ENCODE assay signal across 32 cellular contexts in genomic region chr6:70652216-70652615, GRCh38.
"Had no signal": no experiment of that assay in that cellular context is flagged by ENCODE, and none has a peak within 500 bp of the region (broad histone marks: within the 10 kb centered on the region; RNA-seq: fewer than 3 reads in every experiment).

No MANE protein-coding gene starts in this region.

- H3K4me3 ChIP-seq: adrenal gland, body of pancreas, breast epithelium, Peyer's patch, SJSA1 had no signal

- H3K27ac ChIP-seq: adrenal gland, body of pancreas, breast epithelium, Peyer's patch, SJSA1, VCaP had no signal

- ATAC-seq: body of pancreas, PC-3 had no signal

- H3K4me1 Mint-ChIP-seq: activated B cell treated with CpG ODN at 0.5 μM for 24 hours had no signal

- DNase-seq: activated B cell treated with CpG ODN at 0.5 μM for 24 hours; activated CD4-positive, alpha-beta T cell treated with anti-CD3 and anti-CD28 coated beads for 4 hours; activated CD4-positive, alpha-beta T cell treated with anti-CD3 and anti-CD28 coated beads, Interleukin-2, amount 50 U/mL, for 1 hour; activated CD4-positive, CD25-positive, alpha-beta regulatory T cell treated with anti-CD3 and anti-CD28 coated beads, Interleukin-2, amount 50 U/mL, for 72 hours; activated CD8-positive, alpha-beta T cell treated with anti-CD3 and anti-CD28 coated beads for 36 hours; activated gamma-delta T cell; activated naive CD4-positive, alpha-beta T cell treated with anti-CD3 and anti-CD28 coated beads, Interleukin-2, amount 50 U/mL, for 16 hours; activated naive CD8-positive, alpha-beta T cell treated with anti-CD3 and anti-CD28 coated beads for 36 hours; activated T-cell treated with anti-CD3 and anti-CD28 coated beads, Interleukin-2, amount 50 U/mL, for 1 hour; activated T-cell treated with anti-CD3 and anti-CD28 coated beads, Interleukin-2, amount 50 U/mL, for 72 hours; adrenal gland; body of pancreas; Karpas-422; KBM-7; MV-4-11; NCI-H1092; NCI-H1436 treated with DMSO at 0.1 percent for 48 hours; NCI-H1694 treated with DMSO at 0.1 percent for 48 hours; NCI-H2029; NCI-H345; NCI-H524 treated with DMSO at 0.1 percent for 48 hours; NCI-H748 treated with DMSO at 0.1 percent for 48 hours; NK-92 treated with Interleukin-12 subunit alpha and Interleukin-12 subunit beta, amount 100 ng/mL, for 24 hours; Peyer's patch; RPMI8226; SHP77 treated with DMSO at 0.1 percent for 48 hours; SK-N-SH had no signal

- H3K9me3 Mint-ChIP-seq: activated B cell treated with CpG ODN at 0.5 μM for 24 hours; activated CD8-positive, alpha-beta T cell treated with anti-CD3 and anti-CD28 coated beads for 36 hours; activated naive CD8-positive, alpha-beta T cell treated with anti-CD3 and anti-CD28 coated beads for 36 hours; activated T-cell treated with anti-CD3 and anti-CD28 coated beads, Interleukin-2, amount 50 U/mL, for 72 hours; activated T-helper 2 cell treated with anti-CD3 and anti-CD28 coated beads, Interferon-gamma antibody, Interleukin-2, Interleukin-4, amounts not matched to agents 10 μg/mL and 5 μg/mL and 100 μg/mL, durations not matched to agents 14 hours and 24 hours and 36 hours had no signal

- H3K27me3 Mint-ChIP-seq: activated B cell treated with CpG ODN at 0.5 μM for 24 hours; activated CD8-positive, alpha-beta T cell treated with anti-CD3 and anti-CD28 coated beads for 36 hours; activated naive CD8-positive, alpha-beta T cell treated with anti-CD3 and anti-CD28 coated beads for 36 hours had no signal

- H3K9me3 ChIP-seq: adrenal gland, body of pancreas, breast epithelium, Peyer's patch, SJSA1, SK-N-SH had no signal

- H3K27me3 ChIP-seq: adrenal gland, body of pancreas, breast epithelium, Peyer's patch, SJSA1 had no signal

- H3K4me1 ChIP-seq: adrenal gland, body of pancreas, breast epithelium, Peyer's patch, SJSA1 had no signal

- H3K36me3 Mint-ChIP-seq: activated naive CD8-positive, alpha-beta T cell treated with anti-CD3 and anti-CD28 coated beads for 36 hours had no signal

- H3K27ac Mint-ChIP-seq: activated B cell treated with CpG ODN at 0.5 μM for 24 hours; activated naive CD8-positive, alpha-beta T cell treated with anti-CD3 and anti-CD28 coated beads for 36 hours; activated T-cell treated with anti-CD3 and anti-CD28 coated beads, Interleukin-2, amount 50 U/mL, for 72 hours had no signal

- H3K4me3 Mint-ChIP-seq: activated B cell treated with CpG ODN at 0.5 μM for 24 hours; activated CD8-positive, alpha-beta T cell treated with anti-CD3 and anti-CD28 coated beads for 36 hours; activated naive CD8-positive, alpha-beta T cell treated with anti-CD3 and anti-CD28 coated beads for 36 hours had no signal

- H3K36me3 ChIP-seq: adrenal gland, breast epithelium, Peyer's patch, SJSA1 had no signal
